8 cellular contexts compared by ENCODE assay signal in the genomic region with DNA sequence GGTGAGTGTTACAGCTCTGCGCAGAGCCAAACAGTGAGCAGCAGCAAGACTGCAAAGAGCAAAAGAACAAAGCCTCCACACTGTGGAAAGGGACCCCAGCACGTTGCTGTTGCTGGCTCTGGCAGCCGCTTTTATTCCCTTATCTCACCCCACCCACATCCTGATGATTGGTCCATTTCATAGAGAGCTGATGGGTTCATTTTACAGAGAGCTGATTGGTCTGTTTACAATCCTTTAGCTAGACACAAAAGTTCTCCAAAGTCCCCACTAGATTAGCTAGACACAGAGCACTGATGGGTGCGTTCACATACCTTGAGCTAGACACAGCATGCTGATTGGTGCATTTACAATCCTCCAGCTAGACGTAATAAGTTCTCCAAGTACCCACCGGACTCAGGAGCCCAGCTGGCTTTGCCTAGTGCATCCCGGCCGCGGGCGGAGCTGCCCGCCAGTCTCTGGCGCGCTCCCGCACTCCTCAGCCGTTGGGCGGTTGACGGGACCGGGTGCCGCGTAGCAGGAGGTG.
DNase-seq lines count a peak whose midpoint lies in the region; ATAC-seq and TF ChIP-seq lines count a peak whose summit lies in the region.
"Not testable (repeated sequence)": the region's sequence is repeated elsewhere in the genome, so short reads cannot be mapped to it uniquely, and the experiment has no call there.

No MANE protein-coding gene starts in this region.

- not testable (repeated sequence) for H3K4me2 ChIP-seq in PC-3 (ENCODE audit: low read length)

- not testable (repeated sequence) for H3K9me3 Mint-ChIP-seq in central memory CD8-positive, alpha-beta T cell

- not testable (repeated sequence) for TF ChIP-seq CTCF in PC-3 (conservative IDR thresholded peaks at IDR 0.05; ENCODE audit: low read depth, low read length)

- peak; percentile 37 for ATAC-seq in PC-3
- peak; percentile 70 for ATAC-seq in central memory CD8-positive, alpha-beta T cell (replicated peaks; ENCODE audit: extremely low read depth, poor library complexity, severe bottlenecking)

- H4K20me1 ChIP-seq in PC-3 (ENCODE audit: low read length) = not testable (repeated sequence)

- H3K36me3 ChIP-seq in PC-3 (ENCODE audit: low read depth, low read length); iPS DF 6.9 (ENCODE audit: control insufficient read depth, insufficient read depth, low read length); subcutaneous abdominal adipose tissue (ENCODE audit: control insufficient read depth in 5 of 5, insufficient read depth in 5 of 5, low read length in 5 of 5): not testable (repeated sequence)

- H3K27me3 ChIP-seq in PC-3 (ENCODE audit: low read length); iPS DF 6.9 (ENCODE audit: control insufficient read depth, insufficient read depth, low read length); subcutaneous abdominal adipose tissue (ENCODE audit: control insufficient read depth in 5 of 5, insufficient read depth in 4 of 5, low read length in 5 of 5): not testable (repeated sequence)

- POLR2A ChIA-PET in PC-3 (lab: Charles Lee; ENCODE audit: unreplicated experiment) = not testable (repeated sequence)

- not testable (repeated sequence) for H3K79me2 ChIP-seq in PC-3 (ENCODE audit: low read length)

- peak overlapping the region; percentile 57; the same call in 1 of the 2 replicates for H2AFZ ChIP-seq in PC-3 (ENCODE audit: low read length)

- H3K9me3 ChIP-seq in PC-3 (ENCODE audit: low read length); iPS DF 6.9 (ENCODE audit: control insufficient read depth, insufficient read depth, low read length); subcutaneous abdominal adipose tissue (ENCODE audit: control insufficient read depth in 5 of 5, low read length in 5 of 5): not testable (repeated sequence)

- H3K27me3 Mint-ChIP-seq in central memory CD8-positive, alpha-beta T cell = not testable (repeated sequence)

- H3K9ac ChIP-seq in PC-3 (ENCODE audit: low read length); subcutaneous abdominal adipose tissue (ENCODE audit: low read length in 5 of 5): not testable (repeated sequence)

- peak; percentile 80 for DNase-seq in EH (ENCODE audit: low read depth)
- peak; percentile 76 for DNase-seq in NCI-H1048 (lab: John Stamatoyannopoulos, UW)
- DNase-seq in PC-3 = peak; percentile 87
- DNase-seq in activated CD4-positive, alpha-beta T cell treated with anti-CD3 and anti-CD28 coated beads, Interleukin-2, amount 50 U/mL, for 1 hour = peak; percentile 21
- DNase-seq in central memory CD8-positive, alpha-beta T cell (ENCODE audit: low spot score in 2 of 2) = peak; percentile 17 to 58
- peak; percentile 29 for DNase-seq in iPS DF 6.9 (ENCODE audit: low read depth, low spot score)
- DNase-seq in posterior cingulate gyrus = peak in 9 of 10 donors; percentile 5 to 70 (median 37)

- WGBS in iPS DF 6.9 (ENCODE audit: insufficient coverage, insufficient read length) = no CpG with 5 or more reads among the region's 20 CpGs

- not testable (repeated sequence) for H3F3A ChIP-seq in PC-3 (ENCODE audit: low read length, unreplicated experiment)

- not testable (repeated sequence) for H3K4me1 ChIP-seq in PC-3 (ENCODE audit: insufficient read depth, low read length); iPS DF 6.9 (ENCODE audit: control insufficient read depth, insufficient read depth, low read length); subcutaneous abdominal adipose tissue (ENCODE audit: control insufficient read depth in 5 of 5, insufficient read depth in 5 of 5, low read length in 5 of 5)

- H3K27ac Mint-ChIP-seq in central memory CD8-positive, alpha-beta T cell (ENCODE audit: low read depth) = peak overlapping the region; percentile 38

- CTCF ChIA-PET in PC-3 (lab: Charles Lee) = not testable (repeated sequence)

- not testable (repeated sequence) for H3K4me1 Mint-ChIP-seq in central memory CD8-positive, alpha-beta T cell

- not testable (repeated sequence) for H3K9me2 ChIP-seq in PC-3 (replicated peaks; ENCODE audit: low read length)

- not testable (repeated sequence) for H3K36me3 Mint-ChIP-seq in central memory CD8-positive, alpha-beta T cell (ENCODE audit: insufficient read depth)

- 0 out of 2 replicates have a peak overlapping the region, but pooled peaks have one; percentile 32 for H3K27ac ChIP-seq in PC-3 (ENCODE audit: low read length)
- H3K27ac ChIP-seq in iPS DF 6.9 (ENCODE audit: low read length); subcutaneous abdominal adipose tissue (ENCODE audit: low read depth, low read length): not testable (repeated sequence)

- H3K4me3 ChIP-seq in PC-3 (ENCODE audit: low read length) = peak overlapping the region; percentile 60
- H3K4me3 ChIP-seq in iPS DF 6.9 (ENCODE audit: low read length) = peak overlapping the region; percentile 47; the same call in 1 of the 2 replicates
- H3K4me3 ChIP-seq in subcutaneous abdominal adipose tissue (ENCODE audit: low read depth in 1 of 5, low read length in 5 of 5) = peak overlapping the region; percentile 56 to 70 (median 65)

- peak overlapping the region; percentile 79 for H3K4me3 Mint-ChIP-seq in central memory CD8-positive, alpha-beta T cell

- not testable (repeated sequence) for BruUV-seq in PC-3 (replicated peaks; lab: Mats Ljungman, UMichigan)

- intact Hi-C loops in PC-3 (cut with micrococcal nuclease); posterior cingulate gyrus (cut with DNase I): not testable (repeated sequence)

Comparison
In these comparisons a context has a peak if more than half of its experiments do, and no peak if none do; other contexts are left out.
1. DNase-seq: peak in every context shown above with its lines; median percentile 87 in PC-3; 80 in EH; 76 in NCI-H1048; 38 in central memory CD8-positive, alpha-beta T cell; 37 in posterior cingulate gyrus; 29 in iPS DF 6.9; 21 in activated CD4-positive, alpha-beta T cell treated with anti-CD3 and anti-CD28 coated beads, Interleukin-2, amount 50 U/mL, for 1 hour.